Comparison of ENCODE assay signal across 1 cellular context in genomic region chr14:73949752-73950734, GRCh38.
A peak's percentile ranks its signal among the peaks of the same experiment; 100 is the strongest.
TF ChIP-seq lines count a peak whose summit lies in the region.

TSS of gene COQ6 (plus strand) at chr14:73950302. CDS start at chr14:73950333, 31 bp downstream.
TSS of gene FAM161B (minus strand) at chr14:73950094. CDS start at chr14:73950026, 68 bp downstream.

TF ChIP-seq in GM23338, 12 proteins besides CTCF, POLR2A, EP300 and RAD21 (continued from another document):
- no peak for TF ChIP-seq ZNF462 (CRISPR knock-in tag; IDR thresholded peaks at IDR 0.05)
- TF ChIP-seq CREB1 (CRISPR knock-in tag; IDR thresholded peaks at IDR 0.05; ENCODE audit: low read depth) = peak; percentile 88
TF ChIP-seq in GM23338: peak in this region for 2.
